ENCODE assay signal across 12 cellular contexts in the genomic region with DNA sequence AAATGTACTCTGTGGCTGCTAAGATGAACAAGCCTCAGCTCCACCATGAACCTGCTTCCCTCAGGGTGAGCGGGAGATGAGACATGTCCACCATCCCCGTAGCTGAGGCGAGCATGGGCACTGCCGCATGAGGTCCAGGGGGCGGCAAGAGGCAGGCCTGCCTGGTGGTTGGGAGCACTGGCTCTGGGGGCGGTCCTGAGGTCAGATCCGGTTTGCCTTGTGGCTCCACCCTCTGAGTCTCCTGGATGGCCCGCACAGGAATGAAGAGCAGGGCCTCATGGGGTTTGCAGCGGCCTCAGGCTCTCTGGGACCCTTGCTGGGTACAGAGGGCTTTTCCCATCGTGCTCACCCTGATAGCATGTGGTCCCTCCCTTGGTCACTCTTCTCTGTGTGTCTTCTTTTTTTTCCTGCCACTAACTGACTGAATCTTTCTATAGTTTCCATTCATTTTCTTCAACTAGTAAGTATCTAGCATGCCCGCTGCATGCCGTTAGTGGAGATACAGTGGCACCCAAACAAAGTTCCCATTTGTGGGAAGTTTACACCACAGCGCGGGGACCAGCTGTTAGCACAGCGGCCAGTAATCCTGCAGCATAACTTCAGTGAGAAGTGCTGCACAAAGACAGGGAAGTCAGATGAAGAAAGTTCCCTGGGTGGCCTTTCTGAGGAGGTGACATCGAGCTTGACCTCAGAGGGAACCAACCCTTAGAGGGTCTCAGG. TPM values are rescaled to one million over a fixed set of nuclear protein-coding genes. Genes with fewer than 3 reads are reported as not detected.
DNase-seq lines count a peak whose midpoint lies in the region; ATAC-seq and TF ChIP-seq lines count a peak whose summit lies in the region.
"Had no signal": no experiment of that assay in that cellular context is flagged by ENCODE, and none has a peak within 500 bp of the region (broad histone marks: within the 10 kb centered on the region; RNA-seq: fewer than 3 reads in every experiment).

No MANE protein-coding gene starts in this region.

- no peaks in the 10 kb centered on the region for H3K9me3 ChIP-seq in heart right ventricle
- no peaks in the 10 kb centered on the region for H3K9me3 ChIP-seq in duodenal mucosa (ENCODE audit: control insufficient read depth in 1 of 2, low read length in 2 of 2)
- H3K9me3 ChIP-seq in muscle layer of duodenum (ENCODE audit: control insufficient read depth in 1 of 2, low read length in 2 of 2) = no peaks in the 10 kb centered on the region
- no peaks in the 10 kb centered on the region for H3K9me3 ChIP-seq in upper lobe of right lung

- H3K27ac ChIP-seq in heart right ventricle (peak overlapping the region; percentile 70 to 93 (median 84)), duodenal mucosa (ENCODE audit: low read depth, low read length) (peak overlapping the region; percentile 13), muscle layer of duodenum (ENCODE audit: low read length) (peak overlapping the region; percentile 60), upper lobe of right lung (peak overlapping the region; percentile 17)

- peaks cover 5 to 100% (median 85%) of the 10 kb centered on the region in 9 donors for H3K36me3 ChIP-seq in heart right ventricle
- H3K36me3 ChIP-seq in duodenal mucosa (ENCODE audit: control insufficient read depth in 1 of 2, insufficient read depth in 2 of 2, low read length in 2 of 2) = peaks cover 88 to 99% of the 10 kb centered on the region in 2 donors
- H3K36me3 ChIP-seq in muscle layer of duodenum (ENCODE audit: control insufficient read depth in 1 of 2, insufficient read depth in 2 of 2, low read length in 2 of 2) = peaks cover 69 to 99% of the 10 kb centered on the region in 2 donors
- H3K36me3 ChIP-seq in upper lobe of right lung = peaks cover 100% of the 10 kb centered on the region

- ATAC-seq in heart right ventricle = peak in 1 of 8 donors; percentile 17
- no peak for ATAC-seq in left ventricle myocardium superior
- no peak for ATAC-seq in upper lobe of right lung
- ATAC-seq in GM21529 (IDR thresholded peaks at IDR 0.05; ENCODE audit: unreplicated experiment) = no peak

- WGBS in heart right ventricle, 2 donors = 62 to 64% methylated on average over 16 of the region's 16 CpGs

- no peak overlapping the region for H3K4me3 ChIP-seq in heart right ventricle
- no peak overlapping the region for H3K4me3 ChIP-seq in duodenal mucosa (ENCODE audit: low read depth in 1 of 2, low read length in 2 of 2)
- H3K4me3 ChIP-seq in muscle layer of duodenum (ENCODE audit: low read depth in 1 of 2, low read length in 2 of 2) = no peak overlapping the region
- H3K4me3 ChIP-seq in upper lobe of right lung = no peak overlapping the region

- intact Hi-C loops in heart right ventricle (cut with DNase I) (loop anchor here in 5 of 10 donors (5.0 kb wide), 4 partner anchors 40 to 60 kb away; a partner anchor contains a TSS), left ventricle myocardium superior (cut with micrococcal nuclease) (loop anchor here (10.0 kb wide), 1 partner anchor 52 kb away; no protein-coding TSS in a partner anchor), upper lobe of right lung (cut with DNase I) (loop anchor here (10.0 kb wide), 1 partner anchor 52 kb away; no protein-coding TSS in a partner anchor)

- TF ChIP-seq CTCF in heart right ventricle (IDR thresholded peaks at IDR 0.05) = no peak
- TF ChIP-seq CTCF in upper lobe of right lung (IDR thresholded peaks at IDR 0.05) = no peak

- H3K4me1 ChIP-seq in heart right ventricle (peaks cover 68 to 96% (median 88%) of the 10 kb centered on the region in 9 donors), duodenal mucosa (ENCODE audit: control insufficient read depth in 1 of 2, insufficient read depth in 2 of 2, low read length in 2 of 2) (peaks cover 8 to 17% of the 10 kb centered on the region in 2 donors), muscle layer of duodenum (ENCODE audit: control insufficient read depth in 1 of 2, insufficient read depth in 2 of 2, low read length in 2 of 2) (peaks cover 0 to 46% of the 10 kb centered on the region in 2 donors), upper lobe of right lung (peaks cover 46% of the 10 kb centered on the region)

- H3K9ac ChIP-seq in duodenal mucosa (ENCODE audit: low read depth in 1 of 2, low read length in 2 of 2) = no peak overlapping the region

- no peak for DNase-seq in heart right ventricle
- DNase-seq in left ventricle myocardium superior = no peak
- DNase-seq in upper lobe of right lung = no peak
- DNase-seq in SKM-1 (lab: John Stamatoyannopoulos, UW; ENCODE audit: unreplicated experiment) = no peak
- DNase-seq in activated naive CD4-positive, alpha-beta T cell (lab: John Stamatoyannopoulos, UW) = no peak
- DNase-seq: activated B cell treated with CpG ODN at 0.5 μM for 24 hours; activated naive CD4-positive, alpha-beta T cell treated with Interleukin-2 at 50 U/mL for 16 hours; NCI-H187 treated with DMSO at 0.1 percent for 48 hours; retina had no signal

- no peaks in the 10 kb centered on the region for H3K27me3 ChIP-seq in heart right ventricle
- H3K27me3 ChIP-seq in duodenal mucosa (ENCODE audit: control insufficient read depth in 1 of 2, insufficient read depth in 2 of 2, low read length in 2 of 2) = no peaks in the 10 kb centered on the region
- H3K27me3 ChIP-seq in muscle layer of duodenum (ENCODE audit: low read depth, low read length) = no peaks in the 10 kb centered on the region
- no peaks in the 10 kb centered on the region for H3K27me3 ChIP-seq in upper lobe of right lung

RNA-seq across cellular contexts. Expression of a gene that starts 37.3 kb away (rescaled TPM):
- total RNA-seq in heart right ventricle = 1 to 10 TPM in 2 of 10 donors, under 1 TPM in 8; 0.15 to 1.5 (median 0.59) TPM
- 1 to 10 TPM; 1.1 to 3.6 TPM for polyA plus RNA-seq in heart right ventricle
- not detected for total RNA-seq in left ventricle myocardium superior
- total RNA-seq in upper lobe of right lung = 14.4 TPM

RNA-seq across cellular contexts. Expression of a gene that starts 59.5 kb away (rescaled TPM):
- total RNA-seq in heart right ventricle (100 to 1,000 TPM; 129 to 291 (median 149) TPM), left ventricle myocardium superior (131 TPM), upper lobe of right lung (565 TPM)
- polyA plus RNA-seq in heart right ventricle = 100 to 1,000 TPM in 1 of 2 donors, 10 to 100 TPM in 1; 92.4 to 189 TPM

Comparison
In these comparisons a context has a peak if more than half of its experiments do, and no peak if none do; other contexts are left out.
1. H3K27ac ChIP-seq: peak in every context shown above with its lines; median percentile 84 in heart right ventricle; 60 in muscle layer of duodenum; 17 in upper lobe of right lung; 13 in duodenal mucosa.